In genomic region chr3:197567900-197568685, GRCh38 we compare ENCODE assay signal across 12 cellular contexts. TPM values are rescaled to one million over a fixed set of nuclear protein-coding genes. Genes with fewer than 3 reads are reported as not detected.
"Had no signal": no experiment of that assay in that cellular context is flagged by ENCODE, and none has a peak within 500 bp of the region (broad histone marks: within the 10 kb centered on the region; RNA-seq: fewer than 3 reads in every experiment).

No MANE protein-coding gene starts in this region.

- FAIRE-seq: colon, endometrium, keratinocyte had no signal

- H3K4me1 ChIP-seq: ascending aorta, stomach, tibial artery, vagina had no signal

- H3K9me3 ChIP-seq: ascending aorta, tibial artery, vagina had no signal

- H3K27me3 ChIP-seq: ascending aorta, vagina had no signal

- ATAC-seq: activated CD4-positive, CD25-positive, alpha-beta regulatory T cell treated with anti-CD3 and anti-CD28 coated beads, Interleukin-2, amount 50 U/mL, for 24 hours; activated naive CD8-positive, alpha-beta T cell treated with anti-CD3 and anti-CD28 coated beads, Interleukin-2, amount 50 U/mL, for 24 hours; activated T-helper 17 cell treated with anti-CD3 and anti-CD28 coated beads, Interleukin-2, amount 50 U/mL, for 72 hours had no signal

- H3K36me3 ChIP-seq: ascending aorta, stomach, tibial artery, vagina had no signal

- H3K27ac ChIP-seq: ascending aorta, stomach, tibial artery, vagina had no signal

- DNase-seq: activated naive CD4-positive, alpha-beta T cell treated with Interleukin-2 at 50 U/mL for 16 hours; activated naive CD8-positive, alpha-beta T cell treated with anti-CD3 and anti-CD28 coated beads, Interleukin-2, amount 50 U/mL, for 24 hours; stimulated activated CD4-positive, alpha-beta T cell treated with anti-CD3 and anti-CD28 coated beads, Interleukin-2, amount 100 ng/mL, for 24 hours; stomach; tibial artery had no signal

- H3K4me3 ChIP-seq: ascending aorta, stomach, tibial artery, vagina had no signal

RNA-seq across cellular contexts. Expression of gene BDH1, which starts 12.3 kb away (rescaled TPM):
- total RNA-seq: ascending aorta had no signal
